Comparison of ENCODE assay signal across 1 cellular context in genomic region chr19:4811328-4812131, GRCh38.
A peak's percentile ranks its signal among the peaks of the same experiment; 100 is the strongest.
TF ChIP-seq lines count a peak whose summit lies in the region.

No MANE protein-coding gene starts in this region.

TF ChIP-seq in HepG2, 621 proteins besides CTCF, POLR2A, EP300 and RAD21 (continued from another document and continues in another):
- peak; percentile 26; the same call in 1 of the 2 replicates for TF ChIP-seq ZNF770 (CRISPR knock-in tag; IDR thresholded peaks at IDR 0.05)
- peak; percentile 69; the same call in 1 of the 2 replicates for TF ChIP-seq ESRRA (CRISPR knock-in tag; IDR thresholded peaks at IDR 0.05; ENCODE audit: low read depth)
- TF ChIP-seq EZH2 (conservative IDR thresholded peaks at IDR 0.05; ENCODE audit: low read depth, low read length), result no peak
- peak in 1 of 2 experiments; percentile 38; a peak in 1 of 4 replicates for TF ChIP-seq NR2F1 (CRISPR knock-in tag; IDR thresholded peaks at IDR 0.05)
- peak; percentile 61 for TF ChIP-seq YY1 (IDR thresholded peaks at IDR 0.05; ENCODE audit: insufficient read depth, insufficient replicate concordance, low read depth, low read length)
- no peak for TF ChIP-seq RBM22 (optimal IDR thresholded peaks at IDR 0.05; ENCODE audit: low read length)
- TF ChIP-seq ZSCAN30 (CRISPR knock-in tag; IDR thresholded peaks at IDR 0.05), result no peak
- TF ChIP-seq, protein P1, sequence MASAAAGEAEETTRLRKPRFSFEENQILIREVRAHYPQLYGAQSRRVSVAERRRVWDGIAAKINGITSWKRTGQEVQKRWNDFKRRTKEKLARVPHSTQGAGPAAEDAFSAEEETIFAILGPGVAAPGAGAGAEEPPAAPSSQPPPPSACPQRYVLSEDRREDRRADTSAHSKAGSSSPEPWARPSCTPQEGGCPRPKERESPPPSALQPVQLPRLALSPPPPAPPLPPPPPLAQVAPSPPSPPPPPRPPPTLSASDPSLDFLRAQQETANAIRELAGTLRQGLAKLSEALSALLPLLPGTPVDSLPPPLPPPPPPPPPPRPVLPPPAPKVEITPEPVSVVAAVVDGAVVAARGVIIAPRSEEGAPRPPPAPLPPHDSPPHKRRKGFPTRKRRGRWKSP (CRISPR knock-in tag; IDR thresholded peaks at IDR 0.05), result 0 out of 2 replicates have a peak, but pooled peaks have one; percentile 21
- peak; percentile 59 for TF ChIP-seq ZNF687 (CRISPR knock-in tag; IDR thresholded peaks at IDR 0.05)
- 0 out of 2 replicates have a peak, but pooled peaks have one; percentile 18 for TF ChIP-seq ZNF3 (CRISPR knock-in tag; IDR thresholded peaks at IDR 0.05)
- TF ChIP-seq, protein P2, sequence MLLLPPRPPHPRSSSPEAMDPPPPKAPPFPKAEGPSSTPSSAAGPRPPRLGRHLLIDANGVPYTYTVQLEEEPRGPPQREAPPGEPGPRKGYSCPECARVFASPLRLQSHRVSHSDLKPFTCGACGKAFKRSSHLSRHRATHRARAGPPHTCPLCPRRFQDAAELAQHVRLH (CRISPR knock-in tag; IDR thresholded peaks at IDR 0.05; ENCODE audit: borderline replicate concordance, low read depth), result 0 out of 2 replicates have a peak, but pooled peaks have one; percentile 27
- TF ChIP-seq, protein P3, sequence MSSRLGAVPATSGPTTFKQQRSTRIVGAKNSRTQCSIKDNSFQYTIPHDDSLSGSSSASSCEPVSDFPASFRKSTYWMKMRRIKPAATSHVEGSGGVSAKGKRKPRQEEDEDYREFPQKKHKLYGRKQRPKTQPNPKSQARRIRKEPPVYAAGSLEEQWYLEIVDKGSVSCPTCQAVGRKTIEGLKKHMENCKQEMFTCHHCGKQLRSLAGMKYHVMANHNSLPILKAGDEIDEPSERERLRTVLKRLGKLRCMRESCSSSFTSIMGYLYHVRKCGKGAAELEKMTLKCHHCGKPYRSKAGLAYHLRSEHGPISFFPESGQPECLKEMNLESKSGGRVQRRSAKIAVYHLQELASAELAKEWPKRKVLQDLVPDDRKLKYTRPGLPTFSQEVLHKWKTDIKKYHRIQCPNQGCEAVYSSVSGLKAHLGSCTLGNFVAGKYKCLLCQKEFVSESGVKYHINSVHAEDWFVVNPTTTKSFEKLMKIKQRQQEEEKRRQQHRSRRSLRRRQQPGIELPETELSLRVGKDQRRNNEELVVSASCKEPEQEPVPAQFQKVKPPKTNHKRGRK (CRISPR knock-in tag; IDR thresholded peaks at IDR 0.05), result 0 out of 2 replicates have a peak, but pooled peaks have one; percentile 50
- TF ChIP-seq PATZ1 (CRISPR knock-in tag; IDR thresholded peaks at IDR 0.05), result peak; percentile 60; the same call in 1 of the 2 replicates
- TF ChIP-seq POLR2AphosphoS5 (IDR thresholded peaks at IDR 0.05; ENCODE audit: low read depth, low read length), result no peak
- TF ChIP-seq FOXO1 (CRISPR knock-in tag; IDR thresholded peaks at IDR 0.05), result peak; percentile 22; the same call in 1 of the 2 replicates
- TF ChIP-seq ZSCAN21 (CRISPR knock-in tag; IDR thresholded peaks at IDR 0.05; ENCODE audit: borderline replicate concordance), result peak; percentile 25; the same call in 1 of the 2 replicates
- TF ChIP-seq GABPB1 (CRISPR knock-in tag; IDR thresholded peaks at IDR 0.05), result 0 out of 2 replicates have a peak, but pooled peaks have one; percentile 15
- no peak for TF ChIP-seq RBM39 (IDR thresholded peaks at IDR 0.05; ENCODE audit: low read depth, low read length, poor library complexity, severe bottlenecking)
- no peak for TF ChIP-seq TBL1XR1 (IDR thresholded peaks at IDR 0.05; ENCODE audit: borderline replicate concordance, low read length, partially characterized antibody)
- no peak for TF ChIP-seq TSC22D2 (CRISPR knock-in tag; IDR thresholded peaks at IDR 0.05; ENCODE audit: borderline replicate concordance)
- TF ChIP-seq U2AF2 (IDR thresholded peaks at IDR 0.05; ENCODE audit: low read depth, low read length), result no peak
- TF ChIP-seq ZNF775 (CRISPR knock-in tag; IDR thresholded peaks at IDR 0.05; ENCODE audit: borderline replicate concordance), result no peak
- TF ChIP-seq PTBP1 (IDR thresholded peaks at IDR 0.05; ENCODE audit: low read depth, low read length, poor library complexity, severe bottlenecking), result peak; percentile 67
- TF ChIP-seq KMT2A (CRISPR knock-in tag; IDR thresholded peaks at IDR 0.05), result 0 out of 2 replicates have a peak, but pooled peaks have one; percentile 30
- peak; percentile 52; the same call in 1 of the 2 replicates for TF ChIP-seq SALL1 (CRISPR knock-in tag; IDR thresholded peaks at IDR 0.05)
- TF ChIP-seq HINFP (CRISPR knock-in tag; IDR thresholded peaks at IDR 0.05; ENCODE audit: low read depth), result no peak
- peak; percentile 58; the same call in 1 of the 2 replicates for TF ChIP-seq RXRA (CRISPR knock-in tag; IDR thresholded peaks at IDR 0.05)
- no peak for TF ChIP-seq ARNTL (CRISPR knock-in tag; IDR thresholded peaks at IDR 0.05)
- TF ChIP-seq, protein P4, sequence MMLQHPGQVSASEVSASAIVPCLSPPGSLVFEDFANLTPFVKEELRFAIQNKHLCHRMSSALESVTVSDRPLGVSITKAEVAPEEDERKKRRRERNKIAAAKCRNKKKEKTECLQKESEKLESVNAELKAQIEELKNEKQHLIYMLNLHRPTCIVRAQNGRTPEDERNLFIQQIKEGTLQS (CRISPR knock-in tag; IDR thresholded peaks at IDR 0.05), result no peak
- TF ChIP-seq HMG20B (CRISPR knock-in tag; conservative IDR thresholded peaks at IDR 0.05), result no peak
- TF ChIP-seq AGO2 (optimal IDR thresholded peaks at IDR 0.05; ENCODE audit: low read depth, low read length), result no peak
- TF ChIP-seq KLF16 (CRISPR knock-in tag; IDR thresholded peaks at IDR 0.05), result 0 out of 4 replicates have a peak, but pooled peaks of 1 of the 2 experiments have one; percentile 31
- TF ChIP-seq EHMT2 (IDR thresholded peaks at IDR 0.05; ENCODE audit: borderline replicate concordance, low read depth, low read length), result no peak
- no peak for TF ChIP-seq NCOA5 (CRISPR knock-in tag; IDR thresholded peaks at IDR 0.05)
- TF ChIP-seq ZNF263 (CRISPR knock-in tag; IDR thresholded peaks at IDR 0.05), result 0 out of 2 replicates have a peak, but pooled peaks have one; percentile 24
- TF ChIP-seq ZNF816 (CRISPR knock-in tag; IDR thresholded peaks at IDR 0.05; ENCODE audit: borderline replicate concordance), result no peak
- no peak for TF ChIP-seq ZNF160 (CRISPR knock-in tag; IDR thresholded peaks at IDR 0.05)
- peak; percentile 23 for TF ChIP-seq ZNF781 (CRISPR knock-in tag; IDR thresholded peaks at IDR 0.05; ENCODE audit: borderline replicate concordance, not compliant biosample characterization)
- no peak for TF ChIP-seq NPAS2 (CRISPR knock-in tag; IDR thresholded peaks at IDR 0.05; ENCODE audit: borderline replicate concordance)
- TF ChIP-seq ZBED4 (CRISPR knock-in tag; IDR thresholded peaks at IDR 0.05; ENCODE audit: borderline replicate concordance), result no peak
- no peak for TF ChIP-seq CC2D1A (CRISPR knock-in tag; IDR thresholded peaks at IDR 0.05)
- TF ChIP-seq HNF4A (CRISPR knock-in tag; IDR thresholded peaks at IDR 0.05), result peak; percentile 27; the same call in 1 of the 2 replicates
- TF ChIP-seq ZNF567 (CRISPR knock-in tag; IDR thresholded peaks at IDR 0.05; ENCODE audit: borderline replicate concordance), result 0 out of 2 replicates have a peak, but pooled peaks have one; percentile 48
- TF ChIP-seq HES4 (CRISPR knock-in tag; IDR thresholded peaks at IDR 0.05; ENCODE audit: borderline replicate concordance), result no peak
- peak; percentile 43 for TF ChIP-seq TEAD3 (CRISPR knock-in tag; optimal IDR thresholded peaks at IDR 0.05; ENCODE audit: borderline replicate concordance)
- no peak for TF ChIP-seq KLF15 (CRISPR knock-in tag; IDR thresholded peaks at IDR 0.05; ENCODE audit: borderline replicate concordance)
- TF ChIP-seq MAX (IDR thresholded peaks at IDR 0.05), result 0 out of 2 replicates have a peak, but pooled peaks have one; percentile 20
- TF ChIP-seq HNRNPL (IDR thresholded peaks at IDR 0.05; ENCODE audit: low read depth, low read length), result peak; percentile 79; the same call in 1 of the 2 replicates
